In genomic region chr19:6532244-6532999, GRCh38 we compare ENCODE assay signal across 10 cellular contexts. TPM values are rescaled to one million over a fixed set of nuclear protein-coding genes. Genes with fewer than 3 reads are reported as not detected.
DNase-seq lines count a peak whose midpoint lies in the region; ATAC-seq, FAIRE-seq and TF ChIP-seq lines count a peak whose summit lies in the region.
"Had no signal": no experiment of that assay in that cellular context is flagged by ENCODE, and none has a peak within 500 bp of the region (broad histone marks: within the 10 kb centered on the region; RNA-seq: fewer than 3 reads in every experiment).

No MANE protein-coding gene starts in this region.

- POLR2A ChIA-PET in PC-3 (lab: Charles Lee; ENCODE audit: unreplicated experiment) = no interaction called here
- POLR2A ChIA-PET in H1 (lab: Charles Lee; ENCODE audit: partially characterized antibody) = interaction anchor here (0.9 to 6.7 kb wide), 5 partner anchors 11 to 567 kb away, joined by 3 to 72 read pairs (median 4); no protein-coding TSS in a partner anchor

- H4K91ac ChIP-seq in H1 (replicated peaks; ENCODE audit: insufficient read length, low read length) = peak overlapping the region; percentile 63

- BruUV-seq in PC-3 (replicated peaks; lab: Mats Ljungman, UMichigan) = TSS peak; percentile 70

- H3K27ac ChIP-seq in PC-3 (ENCODE audit: low read length) (no peak overlapping the region), H1 (ENCODE audit: low read depth, low read length) (no peak overlapping the region)
- H3K27ac ChIP-seq: 22Rv1 had no signal

- H4K8ac ChIP-seq in H1 (ENCODE audit: extremely low read depth, insufficient read depth, low read length) = no peak overlapping the region

- no peaks in the 10 kb centered on the region for H3F3A ChIP-seq in PC-3 (ENCODE audit: low read length, unreplicated experiment)

- H3K4me1 ChIP-seq in PC-3 (ENCODE audit: insufficient read depth, low read length) (peaks cover 24% of the 10 kb centered on the region), H1 (replicated peaks in 1 of 4; ENCODE audit: control insufficient read depth in 3 of 4, insufficient read depth in 4 of 4, low read length in 3 of 4) (peaks cover 5 to 29% (median 19%) of the 10 kb centered on the region in 4 experiments)

- peak overlapping the region; percentile 80; the same call in 1 of the 2 replicates for H2BK5ac ChIP-seq in H1 (ENCODE audit: low read depth, low read length)

- H2BK20ac ChIP-seq in H1 (ENCODE audit: low read length) = 0 out of 2 replicates have a peak overlapping the region, but pooled peaks have one; percentile 72

- FAIRE-seq in H1 (lab: Jason Lieb, UNC) = no peak

- TF ChIP-seq EP300 in H1 (IDR thresholded peaks at IDR 0.05; ENCODE audit: borderline replicate concordance in 1 of 2, low read depth in 2 of 2, low read length in 2 of 2) = no peak

- H3K79me1 ChIP-seq in H1 (ENCODE audit: low read depth, low read length) = peaks cover 4% of the 10 kb centered on the region

- H4K5ac ChIP-seq in H1 (ENCODE audit: insufficient read length, low read depth, low read length) = no peak overlapping the region

- peak overlapping the region; percentile 62 for H3K56ac ChIP-seq in H1 (replicated peaks; ENCODE audit: insufficient read length, low read depth, low read length)

- DNase-seq in SIG-M5 treated with dmso at 0.1 percent for 504 hours (lab: John Stamatoyannopoulos, UW; ENCODE audit: unreplicated experiment) = peak; percentile 89
- DNase-seq in SIG-M5 (lab: John Stamatoyannopoulos, UW) = no peak
- DNase-seq in PC-3 = no peak
- no peak for DNase-seq in H1 (ENCODE audit: low read depth in 1 of 2, low spot score in 2 of 2)
- peak; percentile 44 for DNase-seq in stimulated activated CD8-positive, alpha-beta memory T cell treated with anti-CD3 and anti-CD28 coated beads, Interleukin-4, amount 100 ng/mL, for 48 hours
- DNase-seq in head of caudate nucleus = no peak
- DNase-seq in NCI-H187 (lab: John Stamatoyannopoulos, UW) = no peak
- DNase-seq in middle frontal gyrus (ENCODE audit: extremely low spot score, low spot score) = no peak
- DNase-seq: activated CD4-positive, CD25-positive, alpha-beta regulatory T cell treated with anti-CD3 and anti-CD28 coated beads, Interleukin-2, amount 50 U/mL, for 72 hours had no signal

- peak overlapping the region; percentile 77 for H2BK12ac ChIP-seq in H1 (ENCODE audit: low read depth, low read length)

- peak overlapping the region; percentile 12 for H2BK120ac ChIP-seq in H1 (replicated peaks; ENCODE audit: low read depth, low read length)

- H2AFZ ChIP-seq in PC-3 (ENCODE audit: low read length) = no peak overlapping the region
- H2AFZ ChIP-seq in H1 (ENCODE audit: low read length) = no peak overlapping the region

- H3K4me2 ChIP-seq in PC-3 (ENCODE audit: low read length) = peak overlapping the region; percentile 92
- peak overlapping the region; percentile 98 to 100 for H3K4me2 ChIP-seq in H1 (ENCODE audit: insufficient read depth in 1 of 2, low read depth in 2 of 2, low read length in 2 of 2)

- TF ChIP-seq POLR2A in H1 (IDR thresholded peaks at IDR 0.05; ENCODE audit: control extremely low read depth in 1 of 2, low read depth in 2 of 2, low read length in 2 of 2) = no peak

- intact Hi-C loops in PC-3 (cut with micrococcal nuclease) = no loop called here
- intact Hi-C loops in head of caudate nucleus (cut with DNase I) = loop anchor here (10.0 kb wide), 1 partner anchor 202 kb away; the partner anchor contains the start of genes GPR108 and TRIP10

- TF ChIP-seq CTCF in PC-3 (conservative IDR thresholded peaks at IDR 0.05; ENCODE audit: low read depth, low read length) (no peak), H1 (IDR thresholded peaks at IDR 0.05; ENCODE audit: control extremely low read depth in 1 of 3, insufficient read depth in 1 of 3, low read depth in 1 of 3, low read length in 3 of 3) (no peak)

- H2AK5ac ChIP-seq in H1 (ENCODE audit: low read depth, low read length) = peak overlapping the region; percentile 84

- no peak for ATAC-seq in PC-3

- H3K9me2 ChIP-seq in PC-3 (replicated peaks; ENCODE audit: low read length) = no peaks in the 10 kb centered on the region

- H3K9ac ChIP-seq in PC-3 (ENCODE audit: low read length) = no peak overlapping the region
- H3K9ac ChIP-seq in H1 (replicated peaks in 1 of 4; ENCODE audit: extremely low read depth in 1 of 4, low read depth in 3 of 4, low read length in 3 of 4) = peak overlapping the region in 2 of 4 experiments; percentile 5 to 48; a peak in 2 of 7 replicates

- peak overlapping the region; percentile 71 for H3K18ac ChIP-seq in H1 (ENCODE audit: extremely low read depth, low read length)

- 33% methylated on average over 29 of the region's 31 CpGs; no CpG with 5 or more reads in 1 of the 2 experiments for WGBS in H1 (ENCODE audit: extremely low coverage in 1 of 2, insufficient coverage in 1 of 2, insufficient read length in 1 of 2, insufficient replicate concordance in 2 of 2, low coverage in 1 of 2, low lambda C conversion rate in 2 of 2, missing lambda C conversion rate in 1 of 2), 2 experiments

- no peak for TF ChIP-seq RAD21 in H1 (IDR thresholded peaks at IDR 0.05 in 1 of 2, conservative IDR thresholded peaks at IDR 0.05 in 1 of 2; ENCODE audit: low read depth in 2 of 2, low read length in 2 of 2)

- H3K79me2 ChIP-seq in PC-3 (ENCODE audit: low read length) (0 out of 2 replicates have a peak, but pooled peaks cover 4% of the 10 kb centered on the region), H1 (ENCODE audit: control insufficient read depth in 1 of 2, insufficient read depth in 2 of 2, low read length in 2 of 2) (no peaks in the 10 kb centered on the region)

- no peaks in the 10 kb centered on the region for H3K9me3 ChIP-seq in PC-3 (ENCODE audit: low read length)
- H3K9me3 ChIP-seq in H1 (ENCODE audit: insufficient read depth in 2 of 2, low read depth in 1 of 2, low read length in 1 of 2) = peaks cover 3 to 5% of the 10 kb centered on the region in 2 experiments; a peak in 2 of 4 replicates

- H3K27me3 ChIP-seq in PC-3 (ENCODE audit: low read length) (no peaks in the 10 kb centered on the region), H1 (replicated peaks in 1 of 4; ENCODE audit: control insufficient read depth in 3 of 4, extremely low read depth in 1 of 4, insufficient read depth in 3 of 4, low read length in 3 of 4) (peaks cover 17 to 43% (median 39%) of the 10 kb centered on the region in 4 experiments)

- CTCF ChIA-PET in PC-3 (lab: Charles Lee) (no interaction called here), H1 (lab: Charles Lee; ENCODE audit: partially characterized antibody) (interaction anchor here (0.9 to 1.4 kb wide), 3 partner anchors 18 to 108 kb away, joined by 3 to 4 read pairs (median 3); partner anchors contain the start of gene KHSRP)

- H3K23ac ChIP-seq in H1 (ENCODE audit: insufficient read length) = no peak overlapping the region

- H3K14ac ChIP-seq in H1 (ENCODE audit: insufficient read length) = no peak overlapping the region

- peak overlapping the region; percentile 98; the same call in 1 of the 2 replicates for H2BK15ac ChIP-seq in H1 (ENCODE audit: low read length)

- H3K23me2 ChIP-seq in H1 (ENCODE audit: low read depth, low read length) = peaks cover 20% of the 10 kb centered on the region

- H4K20me1 ChIP-seq in PC-3 (ENCODE audit: low read length) (no peaks in the 10 kb centered on the region), H1 (replicated peaks in 1 of 2; ENCODE audit: control insufficient read depth in 1 of 2, insufficient read depth in 2 of 2, low read length in 2 of 2) (peaks cover 0 to 4% of the 10 kb centered on the region in 2 experiments)

- peak overlapping the region; percentile 88 for H3K4ac ChIP-seq in H1 (replicated peaks; ENCODE audit: insufficient read length, low read depth, low read length)

- H3K36me3 ChIP-seq in PC-3 (ENCODE audit: low read depth, low read length) (peaks cover 4% of the 10 kb centered on the region; the same call in 1 of the 2 replicates), H1 (ENCODE audit: control insufficient read depth in 2 of 4, insufficient read depth in 4 of 4, low read length in 3 of 4) (no peaks in the 10 kb centered on the region; a peak in 1 of 8 replicates)

- H3K4me3 ChIP-seq in PC-3 (ENCODE audit: low read length) (peak overlapping the region; percentile 81), H1 (ENCODE audit: extremely low read depth in 1 of 4, insufficient read depth in 2 of 4, low read depth in 3 of 4, low read length in 4 of 4) (peak overlapping the region; percentile 27 to 70 (median 34); a peak in 6 of 8 replicates)

RNA-seq across cellular contexts. Expression of gene TNFSF9, which starts 1.6 kb away (rescaled TPM):
- 9.6 and 12.5 TPM in 2 replicates for total RNA-seq in PC-3 (2014; rRNA removed)
- total RNA-seq in H1 (2021; fragmentation: NEBNext Ultra II Directional; extraction: Animal tissue kit (Norgen Biotek cat#: 25700)) = 1.7 and 1.8 TPM in 2 replicates
- polyA plus RNA-seq in H1 (2011; rRNA removed) = 4.4 TPM in 2 replicates
- polyA plus RNA-seq in H1 (2011; cell fraction: cytosol; rRNA removed) = 2.9 TPM
- polyA plus RNA-seq in H1 (2011; cell fraction: nucleus; rRNA removed) = 2.6 TPM
- polyA plus RNA-seq in H1 (2012, experiment 1 of 2) = 2.6 to 3.2 TPM (median 3.1 TPM) in 4 replicates
- 3.1 TPM for polyA plus RNA-seq in H1 (2012, experiment 2 of 2)
- 8.5 TPM for polyA plus RNA-seq in H1 (2013, experiment 1 of 2)
- polyA plus RNA-seq in H1 (2013, experiment 2 of 2) = 10.1 TPM
- 1.1 and 1.3 TPM in 2 replicates for polyA minus RNA-seq in H1 (2011; rRNA and poly(A)+ RNA removed)
- 3.4 TPM for polyA minus RNA-seq in H1 (2011; cell fraction: cytosol; rRNA and poly(A)+ RNA removed)
- polyA minus RNA-seq in H1 (2011; cell fraction: nucleus; rRNA and poly(A)+ RNA removed) = 5.8 TPM

RNA-seq across cellular contexts. Expression of gene TUBB4A, which starts 30.3 kb away (rescaled TPM):
- 4.6 and 6.0 TPM in 2 replicates for total RNA-seq in PC-3 (2014; rRNA removed)
- total RNA-seq in H1 (2021; fragmentation: NEBNext Ultra II Directional; extraction: Animal tissue kit (Norgen Biotek cat#: 25700)) = 21.2 and 30.4 TPM in 2 replicates
- polyA plus RNA-seq in H1 (2011; rRNA removed) = 16.8 and 29.9 TPM in 2 replicates
- polyA plus RNA-seq in H1 (2011; cell fraction: cytosol; rRNA removed) = 10.4 TPM
- polyA plus RNA-seq in H1 (2011; cell fraction: nucleus; rRNA removed) = 13.4 TPM
- 29.0 to 42.9 TPM (median 38.1 TPM) in 4 replicates for polyA plus RNA-seq in H1 (2012, experiment 1 of 2)
- 36.9 TPM for polyA plus RNA-seq in H1 (2012, experiment 2 of 2)
- polyA plus RNA-seq in H1 (2013, experiment 1 of 2) = 33.7 TPM
- polyA plus RNA-seq in H1 (2013, experiment 2 of 2) = 32.7 TPM
- polyA minus RNA-seq in H1 (2011; rRNA and poly(A)+ RNA removed) = 8.9 and 21.0 TPM in 2 replicates
- polyA minus RNA-seq in H1 (2011; cell fraction: cytosol; rRNA and poly(A)+ RNA removed) = 63.5 TPM
- 20.5 TPM for polyA minus RNA-seq in H1 (2011; cell fraction: nucleus; rRNA and poly(A)+ RNA removed)

RNA-seq across cellular contexts. Expression of gene DENND1C, which starts 50.8 kb away (rescaled TPM):
- total RNA-seq in PC-3 (2014; rRNA removed) = not detected in 2 replicates
- 3.7 and 4.0 TPM in 2 replicates for total RNA-seq in H1 (2021; fragmentation: NEBNext Ultra II Directional; extraction: Animal tissue kit (Norgen Biotek cat#: 25700))
- polyA plus RNA-seq in H1 (2011; rRNA removed) = 3.6 and 3.9 TPM in 2 replicates
- 2.6 TPM for polyA plus RNA-seq in H1 (2011; cell fraction: cytosol; rRNA removed)
- 3.6 TPM for polyA plus RNA-seq in H1 (2011; cell fraction: nucleus; rRNA removed)
- polyA plus RNA-seq in H1 (2012, experiment 1 of 2) = 19.7 to 29.2 TPM (median 22.4 TPM) in 4 replicates
- 15.8 TPM for polyA plus RNA-seq in H1 (2012, experiment 2 of 2)
- 5.4 TPM for polyA plus RNA-seq in H1 (2013, experiment 1 of 2)
- 5.5 TPM for polyA plus RNA-seq in H1 (2013, experiment 2 of 2)
- polyA minus RNA-seq in H1 (2011; rRNA and poly(A)+ RNA removed) = 0.91 and 1.1 TPM in 2 replicates
- polyA minus RNA-seq in H1 (2011; cell fraction: cytosol; rRNA and poly(A)+ RNA removed) = 1.8 TPM
- polyA minus RNA-seq in H1 (2011; cell fraction: nucleus; rRNA and poly(A)+ RNA removed) = 1.6 TPM

RNA-seq across cellular contexts. Expression of gene CD70, which starts 58.5 kb away (rescaled TPM):
- 2.3 and 2.6 TPM in 2 replicates for total RNA-seq in PC-3 (2014; rRNA removed)
- 0.84 and 1.3 TPM in 2 replicates for total RNA-seq in H1 (2021; fragmentation: NEBNext Ultra II Directional; extraction: Animal tissue kit (Norgen Biotek cat#: 25700))
- polyA plus RNA-seq in H1 (2011; rRNA removed) = 12.0 and 13.0 TPM in 2 replicates
- 8.1 TPM for polyA plus RNA-seq in H1 (2011; cell fraction: cytosol; rRNA removed)
- polyA plus RNA-seq in H1 (2011; cell fraction: nucleus; rRNA removed) = 10.7 TPM
- polyA plus RNA-seq in H1 (2012, experiment 1 of 2) = 1.7 to 5.8 TPM (median 3.9 TPM) in 4 replicates
- polyA plus RNA-seq in H1 (2012, experiment 2 of 2) = 4.4 TPM
- polyA plus RNA-seq in H1 (2013, experiment 1 of 2) = 3.6 TPM
- polyA plus RNA-seq in H1 (2013, experiment 2 of 2) = 4.2 TPM
- polyA minus RNA-seq in H1 (2011; rRNA and poly(A)+ RNA removed) = 2.1 and 2.5 TPM in 2 replicates
- polyA minus RNA-seq in H1 (2011; cell fraction: cytosol; rRNA and poly(A)+ RNA removed) = 1.8 TPM
- 2.3 TPM for polyA minus RNA-seq in H1 (2011; cell fraction: nucleus; rRNA and poly(A)+ RNA removed)

Comparison
In these comparisons a context has a peak if more than half of its experiments do, and no peak if none do; other contexts are left out.
1. DNase-seq: peak in SIG-M5 treated with dmso at 0.1 percent for 504 hours (single experiment) and stimulated activated CD8-positive, alpha-beta memory T cell treated with anti-CD3 and anti-CD28 coated beads, Interleukin-4, amount 100 ng/mL, for 48 hours (single experiment); none in SIG-M5 (single experiment), PC-3 (single experiment), H1 (0 of 2), head of caudate nucleus (0 of 42), NCI-H187 (0 of 2) and middle frontal gyrus (single experiment).